Comparison of ENCODE assay signal across 15 cellular contexts in the genomic region with DNA sequence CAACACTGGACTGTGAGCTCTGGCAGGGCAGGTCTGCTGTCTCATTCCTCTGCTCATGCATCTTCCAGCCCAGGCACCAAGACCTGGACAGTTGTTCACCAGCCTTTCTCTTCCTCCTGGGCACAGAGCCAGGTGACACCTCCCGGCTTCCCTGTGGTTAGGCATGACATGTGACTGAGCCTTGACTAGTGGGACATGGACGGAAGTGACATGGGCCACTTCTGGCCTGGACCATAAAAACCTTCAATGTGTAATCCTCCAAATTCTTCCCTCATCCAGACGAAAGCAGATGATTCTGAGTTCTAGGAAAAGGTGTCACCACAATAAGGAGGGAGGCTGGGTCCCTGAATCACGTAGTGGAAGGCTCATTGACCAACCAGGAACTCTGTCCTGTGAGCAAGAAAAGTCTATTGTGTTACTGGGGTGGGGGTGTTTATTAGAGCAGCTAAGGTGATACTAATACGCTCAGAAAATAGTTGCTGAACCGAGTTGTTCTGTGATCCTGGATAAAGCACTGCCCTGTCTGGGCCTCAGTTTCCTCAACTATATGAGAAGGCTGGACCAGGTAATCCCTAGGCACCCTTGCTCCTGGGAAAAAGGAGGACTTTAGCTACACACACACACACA. TPM values are rescaled to one million over a fixed set of nuclear protein-coding genes. Genes with fewer than 3 reads are reported as not detected.
DNase-seq lines count a peak whose midpoint lies in the region; ATAC-seq and TF ChIP-seq lines count a peak whose summit lies in the region.
"Had no signal": no experiment of that assay in that cellular context is flagged by ENCODE, and none has a peak within 500 bp of the region (broad histone marks: within the 10 kb centered on the region; RNA-seq: fewer than 3 reads in every experiment).

No MANE protein-coding gene starts in this region.

- 70 to 71% methylated on average over 6 of the region's 6 CpGs for WGBS in esophagus, 2 donors

- H3K9me2 ChIP-seq in OCI-LY7 (ENCODE audit: insufficient read depth, low read length), result no peaks in the 10 kb centered on the region

- H3K27me3 ChIP-seq in left ventricle myocardium inferior (ENCODE audit: low read depth), result no peaks in the 10 kb centered on the region
- no peaks in the 10 kb centered on the region for H3K27me3 ChIP-seq in esophagus (ENCODE audit: control insufficient read depth in 1 of 2, insufficient read depth in 2 of 2, low read length in 2 of 2)
- H3K27me3 ChIP-seq: dorsolateral prefrontal cortex, heart right ventricle had no signal

- no peaks in the 10 kb centered on the region for H3K4me1 ChIP-seq in left ventricle myocardium inferior
- peaks cover 28% of the 10 kb centered on the region for H3K4me1 ChIP-seq in OCI-LY7 (ENCODE audit: insufficient read depth, low read length, poor library complexity, severe bottlenecking)
- H3K4me1 ChIP-seq in esophagus (ENCODE audit: control insufficient read depth in 2 of 2, insufficient read depth in 2 of 2, low read length in 1 of 2), result peaks cover 0 to 21% of the 10 kb centered on the region in 2 donors

- POLR2A ChIA-PET in OCI-LY7 (lab: Charles Lee), result interaction anchor here (0.5 kb wide), 1 partner anchor 112 kb away, joined by 3 read pairs; no protein-coding TSS in a partner anchor

- peak overlapping the region; percentile 23; the same call in 1 of the 2 replicates for H2AFZ ChIP-seq in OCI-LY7 (ENCODE audit: low read length)

- no peak overlapping the region for H3K4me3 ChIP-seq in left ventricle myocardium inferior
- no peak overlapping the region for H3K4me3 ChIP-seq in OCI-LY7 (ENCODE audit: low read depth, low read length, poor library complexity, severe bottlenecking)
- no peak overlapping the region for H3K4me3 ChIP-seq in esophagus (ENCODE audit: low read depth in 1 of 2, low read length in 2 of 2)
- H3K4me3 ChIP-seq: dorsolateral prefrontal cortex, heart right ventricle, smooth muscle cell had no signal

- BruUV-seq in OCI-LY7 (replicated peaks; lab: Mats Ljungman, UMichigan), result no TSS peak

- H3K4me1 Mint-ChIP-seq in chondrocyte (ENCODE audit: low read depth) (peaks cover 6% of the 10 kb centered on the region), T-helper 17 cell (peaks cover 3% of the 10 kb centered on the region)

- CTCF ChIA-PET in OCI-LY7 (lab: Charles Lee; ENCODE audit: unreplicated experiment), result interaction anchor here (1.5 kb wide), 1 partner anchor 10 kb away, joined by 3 read pairs; no protein-coding TSS in a partner anchor

- H3K27ac Mint-ChIP-seq in chondrocyte (ENCODE audit: unreplicated experiment) (no peak overlapping the region), T-helper 17 cell (no peak overlapping the region)
- H3K27ac Mint-ChIP-seq: activated naive CD4-positive, alpha-beta T cell treated with anti-CD3 and anti-CD28 coated beads, Interleukin-2, amount 10 ng/mL, durations not matched to agents 7 days and 5 days had no signal

- H3K9me3 ChIP-seq in left ventricle myocardium inferior (replicated peaks) (no peaks in the 10 kb centered on the region), OCI-LY7 (ENCODE audit: low read length) (no peaks in the 10 kb centered on the region), esophagus (ENCODE audit: control insufficient read depth in 2 of 2, insufficient read depth in 1 of 2, low read depth in 1 of 2, low read length in 1 of 2) (no peaks in the 10 kb centered on the region), T-helper 17 cell (ENCODE audit: control insufficient read depth, low read length, poor library complexity, severe bottlenecking) (no peaks in the 10 kb centered on the region)
- H3K9me3 ChIP-seq: heart right ventricle had no signal

- intact Hi-C loops in Right ventricle myocardium inferior (cut with DNase I) (no loop called here), left ventricle myocardium inferior (cut with micrococcal nuclease) (no loop called here), OCI-LY7 (cut with micrococcal nuclease; ENCODE audit: unreplicated experiment) (no loop called here)

- H3K36me3 Mint-ChIP-seq in chondrocyte (ENCODE audit: low read depth) (no peaks in the 10 kb centered on the region), T-helper 17 cell (ENCODE audit: low read depth) (no peaks in the 10 kb centered on the region)
- H3K36me3 Mint-ChIP-seq: activated naive CD4-positive, alpha-beta T cell treated with anti-CD3 and anti-CD28 coated beads, Interleukin-2, amount 10 ng/mL, durations not matched to agents 7 days and 5 days; CD4-positive, CD25-positive, alpha-beta regulatory T cell had no signal

- no peak overlapping the region for H3K27ac ChIP-seq in left ventricle myocardium inferior (replicated peaks)
- no peak overlapping the region for H3K27ac ChIP-seq in OCI-LY7 (ENCODE audit: low read depth, low read length, poor library complexity, severe bottlenecking)
- H3K27ac ChIP-seq in esophagus (ENCODE audit: low read depth in 2 of 2, low read length in 1 of 2), result peak overlapping the region; percentile 68 to 99
- H3K27ac ChIP-seq: heart right ventricle had no signal

- H3K27me3 Mint-ChIP-seq in chondrocyte (ENCODE audit: low read depth) (peaks cover 6% of the 10 kb centered on the region), T-helper 17 cell (no peaks in the 10 kb centered on the region)
- H3K27me3 Mint-ChIP-seq: CD4-positive, CD25-positive, alpha-beta regulatory T cell had no signal

- H3K79me2 ChIP-seq in OCI-LY7 (ENCODE audit: insufficient read depth, low read depth, low read length), result no peaks in the 10 kb centered on the region

- no peak overlapping the region for H3K4me3 Mint-ChIP-seq in chondrocyte (ENCODE audit: unreplicated experiment)
- H3K4me3 Mint-ChIP-seq in T-helper 17 cell, result no peak overlapping the region
- H3K4me3 Mint-ChIP-seq: activated naive CD4-positive, alpha-beta T cell treated with anti-CD3 and anti-CD28 coated beads, Interleukin-2, amount 10 ng/mL, durations not matched to agents 7 days and 5 days; CD4-positive, CD25-positive, alpha-beta regulatory T cell had no signal

- ATAC-seq in Right ventricle myocardium inferior, result no peak
- no peak for ATAC-seq in HG03469 (IDR thresholded peaks at IDR 0.05; ENCODE audit: unreplicated experiment)
- no peak for ATAC-seq in T-helper 17 cell

- DNase-seq in Right ventricle myocardium inferior (ENCODE audit: missing footprints) (peak; percentile 66), left ventricle myocardium inferior (no peak), OCI-LY7 (ENCODE audit: low spot score) (peak; percentile 30), chondrocyte (ENCODE audit: low spot score) (no peak), NK-92 (lab: John Stamatoyannopoulos, UW; ENCODE audit: unreplicated experiment) (no peak), T-helper 17 cell (no peak)
- DNase-seq: activated CD4-positive, CD25-positive, alpha-beta regulatory T cell treated with anti-CD3 and anti-CD28 coated beads, Interleukin-2, amount 50 U/mL, for 72 hours; activated naive CD4-positive, alpha-beta T cell treated with anti-CD3 and anti-CD28 coated beads, Interleukin-2, amount 10 ng/mL, durations not matched to agents 7 days and 5 days; CD4-positive, CD25-positive, alpha-beta regulatory T cell; heart right ventricle; Karpas-422 had no signal

- no peak overlapping the region for H3K4me2 ChIP-seq in OCI-LY7 (ENCODE audit: low read length)
- H3K4me2 ChIP-seq: smooth muscle cell had no signal

- H3K9me3 Mint-ChIP-seq in chondrocyte (ENCODE audit: low read depth), result no peaks in the 10 kb centered on the region
- H3K9me3 Mint-ChIP-seq: activated naive CD4-positive, alpha-beta T cell treated with anti-CD3 and anti-CD28 coated beads, Interleukin-2, amount 10 ng/mL, durations not matched to agents 7 days and 5 days; CD4-positive, CD25-positive, alpha-beta regulatory T cell had no signal

- H3K36me3 ChIP-seq in left ventricle myocardium inferior (no peaks in the 10 kb centered on the region), OCI-LY7 (ENCODE audit: insufficient read depth, low read length) (no peaks in the 10 kb centered on the region), esophagus (ENCODE audit: control insufficient read depth in 2 of 2, insufficient read depth in 2 of 2, low read length in 1 of 2) (no peaks in the 10 kb centered on the region)
- H3K36me3 ChIP-seq: heart right ventricle had no signal

- TF ChIP-seq CTCF in left ventricle myocardium inferior (IDR thresholded peaks at IDR 0.05; ENCODE audit: borderline replicate concordance), result no peak
- no peak for TF ChIP-seq CTCF in OCI-LY7 (conservative IDR thresholded peaks at IDR 0.05; ENCODE audit: low read length)
- TF ChIP-seq CTCF in chondrocyte (IDR thresholded peaks at IDR 0.05), result no peak

- no peaks in the 10 kb centered on the region for H4K20me1 ChIP-seq in OCI-LY7 (ENCODE audit: insufficient read depth, low read length)

RNA-seq across cellular contexts. Expression of a gene that starts 26.6 kb away (rescaled TPM):
- total RNA-seq in Right ventricle myocardium inferior (0.08 TPM), left ventricle myocardium inferior (not detected), OCI-LY7 (2022) (2.6 and 3.4 TPM in 2 replicates), chondrocyte (0.07 TPM in 1 of 3 replicates, not detected in the others), T-helper 17 cell (not detected)
- total RNA-seq in OCI-LY7 (2014; rRNA removed; shearing (Covaris generic)), result 0.88 and 1.6 TPM in 2 replicates
- polyA plus RNA-seq in esophagus, result under 1 TPM; 0.01 to 0.02 TPM
- total RNA-seq: CD4-positive, CD25-positive, alpha-beta regulatory T cell had no signal

Comparison
In these comparisons a context has a peak if more than half of its experiments do, and no peak if none do; other contexts are left out.
1. DNase-seq: peak in Right ventricle myocardium inferior (single experiment) and OCI-LY7 (single experiment); none in left ventricle myocardium inferior (single experiment), chondrocyte (single experiment), NK-92 (single experiment) and T-helper 17 cell (0 of 3).
2. H3K27ac ChIP-seq: peak in esophagus (2 of 2); none in left ventricle myocardium inferior (single experiment) and OCI-LY7 (single experiment).